In genomic region chr6:152184573-152185157, GRCh38 we compare ENCODE assay signal across 8 cellular contexts.
DNase-seq lines count a peak whose midpoint lies in the region; ATAC-seq and TF ChIP-seq lines count a peak whose summit lies in the region.

No MANE protein-coding gene starts in this region.

- intact Hi-C loops in naive thymus-derived CD4-positive, alpha-beta T cell (cut with micrococcal nuclease), result loop anchor here (1.0 to 10.0 kb wide), 11 partner anchors 13 to 794 kb away; partner anchors contain the start of genes RMND1 (in 2 of the 2) and ZBTB2 (in 1 of the 2)
- intact Hi-C loops in sigmoid colon (cut with DNase I) (no loop called here), transverse colon (cut with DNase I; ENCODE audit: low total_unique reads) (no loop called here)

- peaks cover 0 to 3% (median 0%) of the 10 kb centered on the region in 11 donors for H3K9me3 Mint-ChIP-seq in naive thymus-derived CD4-positive, alpha-beta T cell

- peaks cover 12 to 56% (median 32%) of the 10 kb centered on the region in 5 donors for H3K36me3 Mint-ChIP-seq in naive thymus-derived CD4-positive, alpha-beta T cell

- H3K9me3 ChIP-seq in MM.1S (replicated peaks; ENCODE audit: insufficient read depth, low read length) (no peaks in the 10 kb centered on the region), sigmoid colon (no peaks in the 10 kb centered on the region), transverse colon (no peaks in the 10 kb centered on the region)
- no peaks in the 10 kb centered on the region for H3K9me3 ChIP-seq in naive thymus-derived CD4-positive, alpha-beta T cell (ENCODE audit: control insufficient read depth in 2 of 3, low read length in 3 of 3)

- peaks cover 47 to 91% (median 74%) of the 10 kb centered on the region in 7 donors for H3K4me1 Mint-ChIP-seq in naive thymus-derived CD4-positive, alpha-beta T cell

- no peaks in the 10 kb centered on the region for H3K79me2 ChIP-seq in MM.1S (ENCODE audit: low read length)

- TF ChIP-seq EP300 in sigmoid colon (IDR thresholded peaks at IDR 0.05) (no peak), transverse colon (IDR thresholded peaks at IDR 0.05; ENCODE audit: low read depth) (no peak)

- DNase-seq in MM.1S, result peak; percentile 36
- peak in 6 of 9 donors; percentile 25 to 78 (median 64) for DNase-seq in naive thymus-derived CD4-positive, alpha-beta T cell
- no peak for DNase-seq in sigmoid colon
- no peak for DNase-seq in GM20000 (ENCODE audit: low spot score)
- no peak for DNase-seq in transverse colon
- DNase-seq in activated CD8-positive, alpha-beta memory T cell treated with anti-CD3 and anti-CD28 coated beads for 24 hours, result no peak

- peak overlapping the region; percentile 95 to 100 (median 99) for H3K27ac Mint-ChIP-seq in naive thymus-derived CD4-positive, alpha-beta T cell

- POLR2A ChIA-PET in naive thymus-derived CD4-positive, alpha-beta T cell (lab: Charles Lee), result interaction anchor here (0.6 to 4.6 kb wide), 26 partner anchors 8 to 799 kb away, joined by 3 to 37 read pairs (median 7); partner anchors contain the start of genes RMND1 and ZBTB2

- no peaks in the 10 kb centered on the region for H4K20me1 ChIP-seq in MM.1S (ENCODE audit: insufficient read depth, low read length)

- peaks cover 7% of the 10 kb centered on the region; the same call in 1 of the 2 replicates for H3F3A ChIP-seq in MM.1S (ENCODE audit: insufficient read depth, low read length)

- 30 to 64% methylated on average over 4 of the region's 4 CpGs for WGBS in sigmoid colon, 2 donors
- WGBS in transverse colon (ENCODE audit: low coverage in 1 of 2), 2 donors, result 46 to 66% methylated on average over 4 of the region's 4 CpGs

- no peak for TF ChIP-seq CTCF in MM.1S (IDR thresholded peaks at IDR 0.05; ENCODE audit: low read length)
- TF ChIP-seq CTCF in sigmoid colon (IDR thresholded peaks at IDR 0.05), result no peak
- TF ChIP-seq CTCF in GM20000 (IDR thresholded peaks at IDR 0.05; ENCODE audit: extremely low read depth, missing control alignments), result no peak
- TF ChIP-seq CTCF in transverse colon (IDR thresholded peaks at IDR 0.05), result no peak

- peak overlapping the region; percentile 61; the same call in 1 of the 2 replicates for H3K27ac ChIP-seq in MM.1S (ENCODE audit: low read length)
- H3K27ac ChIP-seq in naive thymus-derived CD4-positive, alpha-beta T cell (ENCODE audit: low read depth, low read length), result peak overlapping the region; percentile 71
- H3K27ac ChIP-seq in sigmoid colon, result no peak overlapping the region
- peak overlapping the region in 1 of 4 donors; percentile 56 for H3K27ac ChIP-seq in transverse colon

- H3K27me3 Mint-ChIP-seq in naive thymus-derived CD4-positive, alpha-beta T cell, result no peaks in the 10 kb centered on the region

- peak overlapping the region; percentile 87 to 99 (median 96) for H3K4me3 Mint-ChIP-seq in naive thymus-derived CD4-positive, alpha-beta T cell

- no peaks in the 10 kb centered on the region for H3K27me3 ChIP-seq in MM.1S (replicated peaks; ENCODE audit: insufficient read depth, low read length)
- no peaks in the 10 kb centered on the region for H3K27me3 ChIP-seq in naive thymus-derived CD4-positive, alpha-beta T cell (ENCODE audit: control insufficient read depth in 2 of 2, insufficient read depth in 2 of 2, low read length in 2 of 2)
- H3K27me3 ChIP-seq in sigmoid colon, result no peaks in the 10 kb centered on the region
- H3K27me3 ChIP-seq in transverse colon, result no peaks in the 10 kb centered on the region

- H3K4me2 ChIP-seq in MM.1S (ENCODE audit: low read depth, low read length), result peak overlapping the region; percentile 47; the same call in 1 of the 2 replicates

- no peak overlapping the region for H3K9ac ChIP-seq in MM.1S (ENCODE audit: low read length)

- 0 out of 2 replicates have a peak overlapping the region, but pooled peaks have one; percentile 15 for H2AFZ ChIP-seq in MM.1S (ENCODE audit: low read length)

- H3K36me3 ChIP-seq in MM.1S (replicated peaks; ENCODE audit: insufficient read depth, low read length) (no peaks in the 10 kb centered on the region), sigmoid colon (peaks cover 0 to 31% (median 0%) of the 10 kb centered on the region in 4 donors), transverse colon (peaks cover 0 to 4% (median 0%) of the 10 kb centered on the region in 4 donors)
- H3K36me3 ChIP-seq in naive thymus-derived CD4-positive, alpha-beta T cell (ENCODE audit: control insufficient read depth in 2 of 3, insufficient read depth in 3 of 3, low read length in 3 of 3), result peaks cover 0 to 7% (median 0%) of the 10 kb centered on the region in 3 experiments

- TF ChIP-seq POLR2A in sigmoid colon (IDR thresholded peaks at IDR 0.05), result no peak
- no peak for TF ChIP-seq POLR2A in transverse colon (IDR thresholded peaks at IDR 0.05)

- CTCF ChIA-PET in naive thymus-derived CD4-positive, alpha-beta T cell (lab: Charles Lee), result interaction anchor here (0.7 to 1.8 kb wide), 11 partner anchors 9 to 779 kb away, joined by 3 to 9 read pairs (median 3); no protein-coding TSS in a partner anchor

- H3K4me1 ChIP-seq in MM.1S (ENCODE audit: low read length), result no peaks in the 10 kb centered on the region
- H3K4me1 ChIP-seq in naive thymus-derived CD4-positive, alpha-beta T cell (ENCODE audit: control insufficient read depth in 2 of 2, insufficient read depth in 2 of 2, low read length in 2 of 2), result peaks cover 37 to 51% of the 10 kb centered on the region in 2 donors
- no peaks in the 10 kb centered on the region for H3K4me1 ChIP-seq in sigmoid colon
- H3K4me1 ChIP-seq in transverse colon, result no peaks in the 10 kb centered on the region

- in situ Hi-C loops in transverse colon (cut with MboI; ENCODE audit: low pct_ligation_motif_present in 1 of 4, low pct_unique_long_range_greater_than_20kb in 1 of 4, low sequenced_read_pairs in 3 of 4), result no loop called here

- H3K4me3 ChIP-seq in MM.1S (ENCODE audit: low read length), result peak overlapping the region; percentile 17; the same call in 1 of the 2 replicates
- peak overlapping the region; percentile 59 for H3K4me3 ChIP-seq in naive thymus-derived CD4-positive, alpha-beta T cell (ENCODE audit: low read length)
- H3K4me3 ChIP-seq in sigmoid colon, result no peak overlapping the region
- H3K4me3 ChIP-seq in transverse colon, result peak overlapping the region in 1 of 4 donors; percentile 10

- ATAC-seq in GM18873 (IDR thresholded peaks at IDR 0.05; ENCODE audit: low FRiP score, unreplicated experiment) (peak; percentile 36), HG02571 (IDR thresholded peaks at IDR 0.05; ENCODE audit: unreplicated experiment) (peak; percentile 35)
- peak; percentile 77 for ATAC-seq in naive thymus-derived CD4-positive, alpha-beta T cell

- H3K9me2 ChIP-seq in MM.1S (replicated peaks; ENCODE audit: insufficient read depth, low read length), result no peaks in the 10 kb centered on the region

Comparison
In these comparisons a context has a peak if more than half of its experiments do, and no peak if none do; other contexts are left out.
1. DNase-seq: peak in MM.1S (single experiment) and naive thymus-derived CD4-positive, alpha-beta T cell (6 of 9); none in sigmoid colon (single experiment), GM20000 (single experiment), transverse colon (single experiment) and activated CD8-positive, alpha-beta memory T cell treated with anti-CD3 and anti-CD28 coated beads for 24 hours (single experiment).
2. H3K27ac ChIP-seq: peak in MM.1S (single experiment) and naive thymus-derived CD4-positive, alpha-beta T cell (single experiment); none in sigmoid colon (0 of 4).
3. H3K4me3 ChIP-seq: peak in MM.1S (single experiment) and naive thymus-derived CD4-positive, alpha-beta T cell (single experiment); none in sigmoid colon (0 of 4).
4. intact Hi-C loops: an anchor here in naive thymus-derived CD4-positive, alpha-beta T cell (1.0 to 10.0 kb wide); none called in sigmoid colon and transverse colon.
5. Peak in every context shown above with its lines, with median percentiles within 50 percentile points of each other: ATAC-seq.